8 cellular contexts compared by ENCODE assay signal in the genomic region with DNA sequence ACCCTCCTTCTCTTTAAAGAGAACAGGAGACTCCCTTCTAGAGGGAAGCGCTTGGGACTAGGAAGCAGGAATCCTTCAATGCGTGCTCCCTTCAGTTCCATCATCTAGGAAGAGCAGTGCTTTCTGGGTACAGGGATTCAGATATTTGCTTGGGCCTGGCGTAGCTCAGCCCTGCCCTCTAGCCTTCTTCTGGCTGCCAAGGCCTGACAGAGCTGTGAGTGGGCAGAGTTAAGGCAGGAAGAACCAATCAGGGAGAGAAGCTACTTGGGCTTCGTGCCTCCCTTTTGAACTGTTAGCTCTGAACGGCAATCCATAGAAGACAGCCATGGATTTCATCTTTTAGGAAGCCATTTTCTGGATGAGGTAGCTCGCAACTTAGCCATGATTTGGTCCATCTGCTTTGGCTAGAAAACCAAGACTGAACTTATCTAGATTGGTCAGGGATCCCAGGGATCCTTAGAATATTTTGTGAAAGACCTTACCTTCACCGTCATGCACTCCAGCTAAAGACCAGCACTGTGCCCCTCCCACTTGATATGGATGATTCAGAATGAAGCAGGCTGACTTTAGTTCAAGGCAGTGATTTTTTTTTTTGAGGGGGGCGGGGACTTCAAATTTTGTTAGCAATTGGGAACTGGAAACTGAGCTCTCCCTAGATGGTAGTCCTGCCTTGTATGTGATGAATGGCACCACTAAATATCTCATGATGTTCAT. TPM values are rescaled to one million over a fixed set of nuclear protein-coding genes. Genes with fewer than 3 reads are reported as not detected.
DNase-seq lines count a peak whose midpoint lies in the region; ATAC-seq and TF ChIP-seq lines count a peak whose summit lies in the region.

No MANE protein-coding gene starts in this region.

- TF ChIP-seq CTCF in GM23338 (conservative IDR thresholded peaks at IDR 0.05; ENCODE audit: low read depth in 2 of 2) (peak in 1 of 2 experiments; percentile 52; a peak in 2 of 4 replicates), tibial artery (IDR thresholded peaks at IDR 0.05) (no peak)

- no peaks in the 10 kb centered on the region; the same call in 1 of the 2 replicates for H4K20me1 ChIP-seq in GM23338 (replicated peaks; ENCODE audit: insufficient read depth)

- H3K9me2 ChIP-seq in GM23338 (ENCODE audit: insufficient read depth) = 0 out of 2 replicates have a peak, but pooled peaks cover 4% of the 10 kb centered on the region

- H3K27me3 ChIP-seq in GM23338 (ENCODE audit: insufficient read depth) (peaks cover 34% of the 10 kb centered on the region), tibial artery (no peaks in the 10 kb centered on the region)

- H3K27ac ChIP-seq in GM23338 (ENCODE audit: low read depth) = no peak overlapping the region
- H3K27ac ChIP-seq in tibial artery = peak overlapping the region in 1 of 2 donors; percentile 5

- H3K9me3 Mint-ChIP-seq in GM23338 = no peaks in the 10 kb centered on the region; the same call in 2 of the 3 replicates

- peaks cover 29% of the 10 kb centered on the region for H3K4me1 Mint-ChIP-seq in GM23338

- intact Hi-C loops in tibial artery (cut with DNase I; ENCODE audit: low total_unique reads) = no loop called here

- H3F3A ChIP-seq in GM23338 (replicated peaks; ENCODE audit: low read depth) = no peaks in the 10 kb centered on the region; the same call in 1 of the 2 replicates

- no peak overlapping the region for H3K4me2 ChIP-seq in GM23338

- H3K4me1 ChIP-seq in GM23338 (ENCODE audit: insufficient read depth) = peaks cover 14% of the 10 kb centered on the region
- H3K4me1 ChIP-seq in tibial artery = peaks cover 0 to 34% (median 17%) of the 10 kb centered on the region in 4 donors

- no peaks in the 10 kb centered on the region for H3K36me3 ChIP-seq in GM23338 (ENCODE audit: insufficient read depth)
- H3K36me3 ChIP-seq in tibial artery = no peaks in the 10 kb centered on the region

- H3K4me3 ChIP-seq in GM23338 (no peak overlapping the region), tibial artery (no peak overlapping the region)

- no peaks in the 10 kb centered on the region for H3K79me2 ChIP-seq in GM23338 (replicated peaks; ENCODE audit: insufficient read depth)

- ATAC-seq in GM23338 = peak; percentile 55

- H3K9me3 ChIP-seq in tibial artery = no peaks in the 10 kb centered on the region

- DNase-seq in Ammon's horn (ENCODE audit: low spot score) (peak; percentile 88), GM23338 (ENCODE audit: low spot score) (peak; percentile 75), amygdala (lab: John Stamatoyannopoulos, UW) (peak in 34 of 56 donors; percentile 14 to 82 (median 47)), inferior parietal cortex (ENCODE audit: extremely low spot score) (peak; percentile 66), NCI-H2196 (lab: John Stamatoyannopoulos, UW; ENCODE audit: unreplicated experiment) (no peak), NCI-H1105 (lab: John Stamatoyannopoulos, UW) (no peak), NCI-H526 treated with DMSO at 0.1 percent for 48 hours (lab: John Stamatoyannopoulos, UW) (no peak), tibial artery (no peak)

- no peaks in the 10 kb centered on the region; the same call in 2 of the 3 replicates for H3K36me3 Mint-ChIP-seq in GM23338 (ENCODE audit: low read depth)

- no peak overlapping the region for H2AFZ ChIP-seq in GM23338

- H3K4me3 Mint-ChIP-seq in GM23338 = no peak overlapping the region; the same call in 2 of the 3 replicates

- no peak overlapping the region for H3K27ac Mint-ChIP-seq in GM23338

- peaks cover 27% of the 10 kb centered on the region for H3K27me3 Mint-ChIP-seq in GM23338 (ENCODE audit: insufficient read depth, low read depth, poor library complexity)

TF ChIP-seq in GM23338, 12 proteins besides CTCF, POLR2A, EP300 and RAD21:
- TF ChIP-seq ZNF114 (CRISPR knock-in tag; IDR thresholded peaks at IDR 0.05) (no peak), POLR2AphosphoS5 (IDR thresholded peaks at IDR 0.05; ENCODE audit: low read depth) (peak; percentile 45; the same call in 1 of the 2 replicates)
TF ChIP-seq in GM23338: peak in this region for 1.

RNA-seq across cellular contexts. Expression of gene CORO6, which starts 2.5 kb away (rescaled TPM):
- 5.0 and 5.2 TPM in 2 replicates for total RNA-seq in GM23338 (2014; rRNA removed; shearing (Covaris generic))
- polyA plus RNA-seq in GM23338 (2016; fragmentation: Nextera tagmentation; extraction: Ambion mirVana) = 2.5 and 2.6 TPM in 2 replicates

RNA-seq across cellular contexts. Expression of gene ANKRD13B, which starts 32.3 kb away (rescaled TPM):
- total RNA-seq in GM23338 (2014; rRNA removed; shearing (Covaris generic)) = 55.0 and 57.4 TPM in 2 replicates
- polyA plus RNA-seq in GM23338 (2016; fragmentation: Nextera tagmentation; extraction: Ambion mirVana) = 8.2 and 9.6 TPM in 2 replicates

RNA-seq across cellular contexts. Expression of gene GIT1, which starts 35.7 kb away (rescaled TPM):
- 48.2 and 60.9 TPM in 2 replicates for total RNA-seq in GM23338 (2014; rRNA removed; shearing (Covaris generic))
- 15.9 and 16.2 TPM in 2 replicates for polyA plus RNA-seq in GM23338 (2016; fragmentation: Nextera tagmentation; extraction: Ambion mirVana)

RNA-seq across cellular contexts. Expression of gene TP53I13, which starts 56.7 kb away (rescaled TPM):
- total RNA-seq in GM23338 (2014; rRNA removed; shearing (Covaris generic)) = 28.6 and 38.9 TPM in 2 replicates
- polyA plus RNA-seq in GM23338 (2016; fragmentation: Nextera tagmentation; extraction: Ambion mirVana) = 21.0 and 21.4 TPM in 2 replicates

RNA-seq across cellular contexts. Expression of gene ABHD15, which starts 58.4 kb away (rescaled TPM):
- total RNA-seq in GM23338 (2014; rRNA removed; shearing (Covaris generic)) = 2.5 and 2.6 TPM in 2 replicates
- 0.27 and 0.92 TPM in 2 replicates for polyA plus RNA-seq in GM23338 (2016; fragmentation: Nextera tagmentation; extraction: Ambion mirVana)

Comparison
In these comparisons a context has a peak if more than half of its experiments do, and no peak if none do; other contexts are left out.
1. DNase-seq: peak in Ammon's horn (single experiment), GM23338 (single experiment), amygdala (34 of 56) and inferior parietal cortex (single experiment); none in NCI-H2196 (single experiment), NCI-H1105 (single experiment), NCI-H526 treated with DMSO at 0.1 percent for 48 hours (single experiment) and tibial artery (0 of 2).